ENCODE assay signal across 8 cellular contexts in genomic region chr20:24470031-24470781, GRCh38. TPM values are rescaled to one million over a fixed set of nuclear protein-coding genes. Genes with fewer than 3 reads are reported as not detected.
DNase-seq lines count a peak whose midpoint lies in the region; ATAC-seq and TF ChIP-seq lines count a peak whose summit lies in the region.

No MANE protein-coding gene starts in this region.

- no peaks in the 10 kb centered on the region for H3K9me3 ChIP-seq in SJSA1 (replicated peaks)
- no peaks in the 10 kb centered on the region for H3K9me3 ChIP-seq in OCI-LY7 (ENCODE audit: low read length)

- no peak overlapping the region for H3K4me2 ChIP-seq in OCI-LY7 (ENCODE audit: low read length)

- H3K27ac ChIP-seq in SJSA1 (no peak overlapping the region), OCI-LY7 (ENCODE audit: low read depth, low read length, poor library complexity, severe bottlenecking) (no peak overlapping the region)

- H3K36me3 ChIP-seq in SJSA1: no peaks in the 10 kb centered on the region
- no peaks in the 10 kb centered on the region for H3K36me3 ChIP-seq in OCI-LY7 (ENCODE audit: insufficient read depth, low read length)

- intact Hi-C loops in left cardiac atrium (cut with DNase I) (no loop called here), posterior cingulate gyrus (cut with DNase I) (loop anchor here (5.0 to 10.0 kb wide), 2 partner anchors 163 to 315 kb away; no protein-coding TSS in a partner anchor), OCI-LY7 (cut with micrococcal nuclease; ENCODE audit: unreplicated experiment) (no loop called here)

- no peaks in the 10 kb centered on the region for H3K4me1 ChIP-seq in SJSA1 (replicated peaks)
- no peaks in the 10 kb centered on the region for H3K4me1 ChIP-seq in OCI-LY7 (ENCODE audit: insufficient read depth, low read length, poor library complexity, severe bottlenecking)

- POLR2A ChIA-PET in OCI-LY7 (lab: Charles Lee): no interaction called here

- TF ChIP-seq CTCF in OCI-LY7 (conservative IDR thresholded peaks at IDR 0.05; ENCODE audit: low read length): no peak

- DNase-seq in C1 segment of cervical spinal cord (lab: John Stamatoyannopoulos, UW) (peak in 10 of 14 donors; percentile 32 to 79 (median 73)), SJSA1 (ENCODE audit: low read depth in 1 of 2, low spot score in 2 of 2) (no peak), left cardiac atrium (no peak), posterior cingulate gyrus (peak in 7 of 10 donors; percentile 37 to 92 (median 44)), NCI-H2081 treated with DMSO at 0.1 percent for 48 hours (lab: John Stamatoyannopoulos, UW) (no peak), OCI-LY7 (ENCODE audit: low spot score) (no peak), ACHN (no peak), NCI-H2196 treated with DMSO at 0.1 percent for 48 hours (lab: John Stamatoyannopoulos, UW; ENCODE audit: unreplicated experiment) (no peak)

- peak; percentile 9 to 10 for ATAC-seq in left cardiac atrium

- H3K79me2 ChIP-seq in OCI-LY7 (ENCODE audit: insufficient read depth, low read depth, low read length): no peaks in the 10 kb centered on the region

- in situ Hi-C loops in ACHN (cut with HindIII; ENCODE audit: low pct_ligation_motif_present, low pct_unique_long_range_greater_than_20kb, low sequenced_read_pairs): no loop called here

- no peaks in the 10 kb centered on the region for H3K9me2 ChIP-seq in OCI-LY7 (ENCODE audit: insufficient read depth, low read length)

- BruUV-seq in OCI-LY7 (replicated peaks; lab: Mats Ljungman, UMichigan): no TSS peak

- no peaks in the 10 kb centered on the region for H4K20me1 ChIP-seq in OCI-LY7 (ENCODE audit: insufficient read depth, low read length)

- CTCF ChIA-PET in OCI-LY7 (lab: Charles Lee; ENCODE audit: unreplicated experiment): no interaction called here

- H3K27me3 ChIP-seq in SJSA1 (replicated peaks): peaks cover 71% of the 10 kb centered on the region

- H2AFZ ChIP-seq in OCI-LY7 (ENCODE audit: low read length): no peak overlapping the region

- H3K4me3 ChIP-seq in SJSA1 (peak overlapping the region; percentile 9; the same call in 1 of the 2 replicates), OCI-LY7 (ENCODE audit: low read depth, low read length, poor library complexity, severe bottlenecking) (no peak overlapping the region)

RNA-seq across cellular contexts. Expression of gene SYNDIG1, which starts 0.8 kb away (rescaled TPM):
- not detected in 2 replicates for total RNA-seq in SJSA1 (2014; rRNA removed; shearing (Covaris generic))
- total RNA-seq in left cardiac atrium (10 to 100 TPM; 16.7 to 28.4 TPM), OCI-LY7 (2022) (not detected in 2 replicates)
- total RNA-seq in OCI-LY7 (2014; rRNA removed; shearing (Covaris generic)): not detected in 2 replicates

Comparison
In these comparisons a context has a peak if more than half of its experiments do, and no peak if none do; other contexts are left out.
1. DNase-seq: peak in C1 segment of cervical spinal cord (10 of 14) and posterior cingulate gyrus (7 of 10); none in SJSA1 (0 of 2), left cardiac atrium (single experiment), NCI-H2081 treated with DMSO at 0.1 percent for 48 hours (single experiment), OCI-LY7 (single experiment), ACHN (single experiment) and NCI-H2196 treated with DMSO at 0.1 percent for 48 hours (single experiment).
2. RNA of gene SYNDIG1, which starts 0.8 kb away (total RNA-seq): 16.7 to 28.4 TPM in left cardiac atrium; not detected in SJSA1 and not detected in OCI-LY7; every median in the first group is over 10 times any median in the second.